18 cellular contexts compared by ENCODE assay signal in the genomic region with DNA sequence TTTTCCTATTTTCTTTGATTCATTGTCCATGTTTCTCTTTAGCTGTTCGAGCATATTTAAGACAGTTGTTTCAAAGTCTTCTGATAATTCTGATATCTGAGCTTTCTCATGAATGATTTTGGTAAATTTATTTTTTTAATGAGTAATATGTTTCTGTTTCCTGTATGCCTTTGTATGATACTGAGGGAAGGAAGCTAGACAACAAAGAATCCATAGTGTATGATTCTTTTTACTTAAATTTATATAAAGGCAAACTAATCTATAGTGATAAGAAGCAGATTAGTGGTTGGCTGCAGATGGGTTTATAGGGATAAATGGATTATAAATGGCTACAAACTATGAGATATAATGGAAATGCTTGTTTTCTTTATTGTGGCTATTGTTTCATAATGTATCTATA.
A peak's percentile ranks its signal among the peaks of the same experiment; 100 is the strongest.
DNase-seq lines count a peak whose midpoint lies in the region; ATAC-seq, FAIRE-seq and TF ChIP-seq lines count a peak whose summit lies in the region.
"Had no signal": no experiment of that assay in that cellular context is flagged by ENCODE, and none has a peak within 500 bp of the region (broad histone marks: within the 10 kb centered on the region; RNA-seq: fewer than 3 reads in every experiment).

No MANE protein-coding gene starts in this region.

- FAIRE-seq in endothelial cell of umbilical vein (lab: Jason Lieb, UNC) (peak; percentile 73), pancreas (lab: Jason Lieb, UNC) (peak; percentile 23)
- FAIRE-seq: G401.6, GM12892, GM18507 had no signal

- H3K9me1 ChIP-seq in endothelial cell of umbilical vein (replicated peaks; ENCODE audit: control insufficient read depth, extremely low read depth, insufficient read depth, low read length) = no peaks in the 10 kb centered on the region

- H3F3A ChIP-seq in GM23248 (ENCODE audit: insufficient read depth) = no peaks in the 10 kb centered on the region

- in situ Hi-C loops in GM23248 (cut with MboI) = no loop called here

- no peaks in the 10 kb centered on the region for H3K79me2 ChIP-seq in ACC112 (ENCODE audit: control insufficient read depth, insufficient read depth, low read length, unreplicated experiment)
- no peaks in the 10 kb centered on the region for H3K79me2 ChIP-seq in GM23248 (ENCODE audit: insufficient read depth)
- no peaks in the 10 kb centered on the region for H3K79me2 ChIP-seq in endothelial cell of umbilical vein (ENCODE audit: control insufficient read depth, insufficient read depth, low read length)

- H3K4me1 Mint-ChIP-seq in stimulated activated naive B cell treated with anti-CD40 and anti-IgM and Interleukin-4, amounts not matched to agents 10 μg/mL and 1 μg/mL and 100 μg/mL, for 72 hours = no peaks in the 10 kb centered on the region
- H3K4me1 Mint-ChIP-seq: B cell had no signal

- intact Hi-C loops in endothelial cell of umbilical vein (cut with micrococcal nuclease) (loop anchor here (10.0 kb wide), 1 partner anchor 425 kb away; no protein-coding TSS in a partner anchor), pancreas (cut with DNase I) (no loop called here), adrenal gland (cut with DNase I) (no loop called here)

- no peak overlapping the region for H3K27ac Mint-ChIP-seq in stimulated activated naive B cell treated with anti-CD40 and anti-IgM and Interleukin-4, amounts not matched to agents 10 μg/mL and 1 μg/mL and 100 μg/mL, for 72 hours
- H3K27ac Mint-ChIP-seq: B cell; CD8-positive, alpha-beta T cell; H9 had no signal

- no peaks in the 10 kb centered on the region for H3K9me3 ChIP-seq in GM23248 (ENCODE audit: low read depth)
- no peaks in the 10 kb centered on the region for H3K9me3 ChIP-seq in endothelial cell of umbilical vein (replicated peaks; ENCODE audit: control insufficient read depth, insufficient read depth, low read length)
- no peaks in the 10 kb centered on the region for H3K9me3 ChIP-seq in pancreas
- H3K9me3 ChIP-seq in adrenal gland (replicated peaks in 1 of 3) = no peaks in the 10 kb centered on the region
- H3K9me3 ChIP-seq: BLaER1 treated with 17β-estradiol and CSF1 and Interleukin-3, amounts not matched to agents 10 nM and 100 nM had no signal

- CTCF ChIA-PET in endothelial cell of umbilical vein (lab: Charles Lee) = interaction anchor here (1.3 to 1.6 kb wide), 2 partner anchors 18 to 24 kb away, joined by 3 to 6 read pairs; no protein-coding TSS in a partner anchor

- no peaks in the 10 kb centered on the region for H3K27me3 Mint-ChIP-seq in stimulated activated naive B cell treated with anti-CD40 and anti-IgM and Interleukin-4, amounts not matched to agents 10 μg/mL and 1 μg/mL and 100 μg/mL, for 72 hours
- H3K27me3 Mint-ChIP-seq: B cell had no signal

- H3K36me3 Mint-ChIP-seq in stimulated activated naive B cell treated with anti-CD40 and anti-IgM and Interleukin-4, amounts not matched to agents 10 μg/mL and 1 μg/mL and 100 μg/mL, for 72 hours = no peaks in the 10 kb centered on the region
- H3K36me3 Mint-ChIP-seq: CD8-positive, alpha-beta T cell had no signal

- POLR2A ChIA-PET in endothelial cell of umbilical vein (lab: Charles Lee) = no interaction called here

- BruUV-seq in endothelial cell of umbilical vein (replicated peaks; lab: Mats Ljungman, UMichigan) = no TSS peak

- dilution Hi-C loops in endothelial cell of umbilical vein (cut with MboI; ENCODE audit: extremely low pct_ligation_motif_present, low sequenced_read_pairs) = no loop called here

- DNase-seq in GM23248 = no peak
- peak; percentile 52 for DNase-seq in endothelial cell of umbilical vein (ENCODE audit: low read depth, low spot score)
- no peak for DNase-seq in pancreas
- DNase-seq in stimulated activated naive B cell treated with anti-CD40 and anti-IgM and Interleukin-4, amounts not matched to agents 10 μg/mL and 1 μg/mL and 100 μg/mL, for 72 hours = no peak
- no peak for DNase-seq in NCI-H2227 (lab: John Stamatoyannopoulos, UW; ENCODE audit: unreplicated experiment)
- DNase-seq in adrenal gland = no peak
- DNase-seq in retina = no peak
- DNase-seq: 8988T; CD8-positive, alpha-beta T cell; COR-L47; GOT3; H9 had no signal

- H3K9me2 ChIP-seq in GM23248 (ENCODE audit: insufficient read depth) = no peaks in the 10 kb centered on the region; the same call in 1 of the 2 replicates

- H3K27me3 ChIP-seq in ACC112 (ENCODE audit: insufficient read depth, low read length) (no peaks in the 10 kb centered on the region), GM23248 (replicated peaks; ENCODE audit: insufficient read depth) (no peaks in the 10 kb centered on the region), endothelial cell of umbilical vein (ENCODE audit: control insufficient read depth in 2 of 2, insufficient read depth in 2 of 2, low read length in 2 of 2) (no peaks in the 10 kb centered on the region), pancreas (no peaks in the 10 kb centered on the region), adrenal gland (no peaks in the 10 kb centered on the region)
- H3K27me3 ChIP-seq: BLaER1 treated with 17β-estradiol and CSF1 and Interleukin-3, amounts not matched to agents 10 nM and 100 nM had no signal

- WGBS in GM23248 (ENCODE audit: low coverage in 1 of 2, low lambda C conversion rate in 2 of 2, missing lambda C conversion rate in 2 of 2), 2 experiments = 26 to 70% methylated on average over 1 of the region's 1 CpG
- 44 to 61% methylated on average over 1 of the region's 1 CpG for WGBS in pancreas, 2 donors
- WGBS in adrenal gland, 4 donors = 59 to 64% (median 61%) methylated on average over 1 of the region's 1 CpG

- H3K27ac ChIP-seq in ACC112 (ENCODE audit: low read depth, low read length) = no peak overlapping the region
- H3K27ac ChIP-seq in GM23248 = no peak overlapping the region
- peak overlapping the region; percentile 45 for H3K27ac ChIP-seq in endothelial cell of umbilical vein (ENCODE audit: insufficient read depth, low read depth, low read length)
- no peak overlapping the region for H3K27ac ChIP-seq in pancreas
- no peak overlapping the region for H3K27ac ChIP-seq in adrenal gland
- H3K27ac ChIP-seq: BLaER1 treated with 17β-estradiol and CSF1 and Interleukin-3, amounts not matched to agents 10 nM and 100 nM had no signal

- H3K4me3 ChIP-seq in ACC112 (ENCODE audit: low read depth, low read length) = no peak overlapping the region
- H3K4me3 ChIP-seq in GM23248 = no peak overlapping the region
- no peak overlapping the region for H3K4me3 ChIP-seq in endothelial cell of umbilical vein (replicated peaks in 1 of 3; ENCODE audit: insufficient read depth in 1 of 3, low read depth in 1 of 3, low read length in 3 of 3)
- H3K4me3 ChIP-seq in pancreas = no peak overlapping the region
- H3K4me3 ChIP-seq in adrenal gland = no peak overlapping the region
- H3K4me3 ChIP-seq: BLaER1 treated with 17β-estradiol and CSF1 and Interleukin-3, amounts not matched to agents 10 nM and 100 nM had no signal

- no peak for TF ChIP-seq POLR2A in endothelial cell of umbilical vein (IDR thresholded peaks at IDR 0.05; ENCODE audit: low read depth, low read length)
- TF ChIP-seq POLR2A in adrenal gland (IDR thresholded peaks at IDR 0.05) = no peak

- no peak overlapping the region for H3K9ac ChIP-seq in GM23248
- H3K9ac ChIP-seq in endothelial cell of umbilical vein (replicated peaks; ENCODE audit: extremely low read depth, insufficient read depth, low read length) = no peak overlapping the region
- H3K9ac ChIP-seq: BLaER1 treated with 17β-estradiol and CSF1 and Interleukin-3, amounts not matched to agents 10 nM and 100 nM had no signal

- ATAC-seq in pancreas = no peak
- no peak for ATAC-seq in stimulated activated naive B cell treated with anti-CD40 and anti-IgM and Interleukin-4, amounts not matched to agents 10 μg/mL and 1 μg/mL and 100 μg/mL, for 72 hours (replicated peaks)
- ATAC-seq: CD8-positive, alpha-beta T cell had no signal

- no peaks in the 10 kb centered on the region for H3K4me1 ChIP-seq in ACC112 (ENCODE audit: control insufficient read depth, insufficient read depth, low read length, unreplicated experiment)
- H3K4me1 ChIP-seq in GM23248 (ENCODE audit: insufficient read depth) = no peaks in the 10 kb centered on the region
- peaks cover 10% of the 10 kb centered on the region for H3K4me1 ChIP-seq in endothelial cell of umbilical vein (ENCODE audit: control insufficient read depth, extremely low read depth, insufficient read depth, low read length)
- H3K4me1 ChIP-seq in pancreas = no peaks in the 10 kb centered on the region
- H3K4me1 ChIP-seq in adrenal gland (replicated peaks in 1 of 2) = no peaks in the 10 kb centered on the region
- H3K4me1 ChIP-seq: BLaER1 treated with 17β-estradiol and CSF1 and Interleukin-3, amounts not matched to agents 10 nM and 100 nM had no signal

- peak overlapping the region; percentile 21 for H2AFZ ChIP-seq in ACC112 (ENCODE audit: low read length, unreplicated experiment)
- H2AFZ ChIP-seq in GM23248 = peak overlapping the region; percentile 5; the same call in 1 of the 2 replicates
- H2AFZ ChIP-seq in endothelial cell of umbilical vein (ENCODE audit: low read depth, low read length) = no peak overlapping the region

- no peak for TF ChIP-seq CTCF in endothelial cell of umbilical vein (IDR thresholded peaks at IDR 0.05; ENCODE audit: extremely low read depth in 1 of 2, insufficient read depth in 1 of 2, low read depth in 1 of 2, low read length in 2 of 2)
- TF ChIP-seq CTCF in pancreas (IDR thresholded peaks at IDR 0.05) = no peak
- TF ChIP-seq CTCF in adrenal gland (IDR thresholded peaks at IDR 0.05) = no peak

- H3K4me3 Mint-ChIP-seq in stimulated activated naive B cell treated with anti-CD40 and anti-IgM and Interleukin-4, amounts not matched to agents 10 μg/mL and 1 μg/mL and 100 μg/mL, for 72 hours = no peak overlapping the region
- H3K4me3 Mint-ChIP-seq: B cell; CD8-positive, alpha-beta T cell; H9 had no signal

- H3K36me3 ChIP-seq in ACC112 (ENCODE audit: insufficient read depth, low read length) (no peaks in the 10 kb centered on the region), GM23248 (ENCODE audit: low read depth) (no peaks in the 10 kb centered on the region), endothelial cell of umbilical vein (ENCODE audit: control insufficient read depth in 2 of 2, extremely low read depth in 1 of 2, insufficient read depth in 2 of 2, low read length in 2 of 2) (no peaks in the 10 kb centered on the region), pancreas (no peaks in the 10 kb centered on the region), adrenal gland (replicated peaks in 1 of 2) (no peaks in the 10 kb centered on the region)
- H3K36me3 ChIP-seq: BLaER1 treated with 17β-estradiol and CSF1 and Interleukin-3, amounts not matched to agents 10 nM and 100 nM had no signal

- H3K4me2 ChIP-seq in GM23248 (ENCODE audit: unreplicated experiment) = no peak overlapping the region
- peak overlapping the region; percentile 62 for H3K4me2 ChIP-seq in endothelial cell of umbilical vein (ENCODE audit: insufficient read depth, low read length)
- H3K4me2 ChIP-seq: BLaER1 treated with 17β-estradiol and CSF1 and Interleukin-3, amounts not matched to agents 10 nM and 100 nM had no signal

- H3K9me3 Mint-ChIP-seq in stimulated activated naive B cell treated with anti-CD40 and anti-IgM and Interleukin-4, amounts not matched to agents 10 μg/mL and 1 μg/mL and 100 μg/mL, for 72 hours = no peaks in the 10 kb centered on the region
- H3K9me3 Mint-ChIP-seq: H9 had no signal

- H4K20me1 ChIP-seq in GM23248 (ENCODE audit: insufficient read depth) (no peaks in the 10 kb centered on the region), endothelial cell of umbilical vein (replicated peaks; ENCODE audit: control insufficient read depth, extremely low read depth, insufficient read depth, low read length) (no peaks in the 10 kb centered on the region)
- H4K20me1 ChIP-seq: BLaER1 treated with 17β-estradiol and CSF1 and Interleukin-3, amounts not matched to agents 10 nM and 100 nM had no signal
